Comparison of ENCODE assay signal across 1 cellular context in genomic region chr7:36283711-36284130, GRCh38.
TF ChIP-seq lines count a peak whose summit lies in the region.

No MANE protein-coding gene starts in this region.

TF ChIP-seq in SK-N-SH, 30 proteins besides CTCF, POLR2A, EP300 and RAD21 (continued from another document):
- TF ChIP-seq REST (IDR thresholded peaks at IDR 0.05; ENCODE audit: low read depth, low read length) = no peak
- TF ChIP-seq FOXJ3 (CRISPR knock-in tag; IDR thresholded peaks at IDR 0.05) = no peak
- TF ChIP-seq FOXM1 (IDR thresholded peaks at IDR 0.05; ENCODE audit: low read depth) = no peak
- no peak for TF ChIP-seq JUND (IDR thresholded peaks at IDR 0.05)
- no peak for TF ChIP-seq RXRA (IDR thresholded peaks at IDR 0.05; ENCODE audit: borderline replicate concordance, low read depth)
- no peak for TF ChIP-seq FOSL2 (IDR thresholded peaks at IDR 0.05; ENCODE audit: borderline replicate concordance, low read depth)
- TF ChIP-seq TCF12 (IDR thresholded peaks at IDR 0.05) = no peak
- no peak for TF ChIP-seq ZBTB33 (IDR thresholded peaks at IDR 0.05; ENCODE audit: borderline replicate concordance, low read depth)
- no peak for TF ChIP-seq IRF3 (IDR thresholded peaks at IDR 0.05; ENCODE audit: low read depth, low read length)
- no peak for TF ChIP-seq ELF1 (IDR thresholded peaks at IDR 0.05)
- TF ChIP-seq SIN3A (IDR thresholded peaks at IDR 0.05; ENCODE audit: borderline replicate concordance, low read depth, low read length) = no peak
- no peak for TF ChIP-seq CHD2 (IDR thresholded peaks at IDR 0.05; ENCODE audit: low read length, partially characterized antibody)
- TF ChIP-seq USF2 (IDR thresholded peaks at IDR 0.05; ENCODE audit: borderline replicate concordance, low read depth, low read length) = no peak
- no peak for TF ChIP-seq SMC3 (IDR thresholded peaks at IDR 0.05; ENCODE audit: low read depth, low read length)
- no peak for TF ChIP-seq PBX3 (IDR thresholded peaks at IDR 0.05)
- no peak for TF ChIP-seq TEAD4 (IDR thresholded peaks at IDR 0.05; ENCODE audit: borderline replicate concordance, insufficient read depth)
- TF ChIP-seq GATA2 (CRISPR knock-in tag; IDR thresholded peaks at IDR 0.05) = no peak
